ENCODE assay signal across 1 cellular context in genomic region chr17:49230636-49231562, GRCh38.
TF ChIP-seq lines count a peak whose summit lies in the region.

Gene PHOSPHO1 (minus strand): TSS chr17:49230787. CDS start chr17:49226691, 4,096 bp downstream.

TF ChIP-seq in HEK293, 187 proteins besides CTCF, POLR2A, EP300 and RAD21 (continued from another document and continues in another):
- TF ChIP-seq PRDM2 (tag by site-specific recombination; IDR thresholded peaks at IDR 0.05; ENCODE audit: borderline replicate concordance) (no peak), ZNF544 (tag by site-specific recombination; IDR thresholded peaks at IDR 0.05) (no peak), ZNF335 (tag by site-specific recombination; conservative IDR thresholded peaks at IDR 0.05) (peak; percentile 76), FEZF1 (tag by site-specific recombination; IDR thresholded peaks at IDR 0.05) (no peak), ZNF121 (tag by site-specific recombination; IDR thresholded peaks at IDR 0.05) (no peak), ZNF341 (tag by site-specific recombination; IDR thresholded peaks at IDR 0.05; ENCODE audit: low read depth) (peak; percentile 81), ZBTB6 (tag by site-specific recombination; IDR thresholded peaks at IDR 0.05) (peak; percentile 98), KLF17 (tag by site-specific recombination; IDR thresholded peaks at IDR 0.05) (peak; percentile 11; the same call in 1 of the 2 replicates), ZNF426 (tag by site-specific recombination; IDR thresholded peaks at IDR 0.05) (no peak), TCF7L2 (IDR thresholded peaks at IDR 0.05; ENCODE audit: borderline replicate concordance, low read depth, low read length) (peak; percentile 100), ZEB2 (tag by site-specific recombination; IDR thresholded peaks at IDR 0.05) (0 out of 2 replicates have a peak, but pooled peaks have one; percentile 58), ZFP69B (tag by site-specific recombination; IDR thresholded peaks at IDR 0.05) (0 out of 2 replicates have a peak, but pooled peaks have one; percentile 66), ZNF394 (tag by site-specific recombination; IDR thresholded peaks at IDR 0.05; ENCODE audit: borderline replicate concordance) (no peak), ZNF777 (tag by site-specific recombination; IDR thresholded peaks at IDR 0.05; ENCODE audit: borderline replicate concordance) (0 out of 2 replicates have a peak, but pooled peaks have one; percentile 19), KLF9 (tag by site-specific recombination; IDR thresholded peaks at IDR 0.05; ENCODE audit: low read depth) (peak; percentile 80), KLF1 (tag by site-specific recombination; IDR thresholded peaks at IDR 0.05) (peak; percentile 89), ZNF157 (tag by site-specific recombination; IDR thresholded peaks at IDR 0.05) (no peak), GFI1B (tag by site-specific recombination; IDR thresholded peaks at IDR 0.05) (no peak), ZNF560 (tag by site-specific recombination; IDR thresholded peaks at IDR 0.05; ENCODE audit: borderline replicate concordance) (0 out of 2 replicates have a peak, but pooled peaks have one; percentile 19), ZXDB (tag by site-specific recombination; IDR thresholded peaks at IDR 0.05) (no peak), HIC1 (tag by site-specific recombination; IDR thresholded peaks at IDR 0.05) (no peak), ZNF664 (tag by site-specific recombination; IDR thresholded peaks at IDR 0.05) (peak; percentile 93), GLI4 (tag by site-specific recombination; IDR thresholded peaks at IDR 0.05) (no peak), ZNF600 (tag by site-specific recombination; IDR thresholded peaks at IDR 0.05) (peak; percentile 80), REPIN1 (tag by site-specific recombination; IDR thresholded peaks at IDR 0.05; ENCODE audit: low read depth) (no peak), ZNF211 (tag by site-specific recombination; IDR thresholded peaks at IDR 0.05; ENCODE audit: low read depth) (no peak), SALL2 (tag by site-specific recombination; IDR thresholded peaks at IDR 0.05; ENCODE audit: borderline replicate concordance) (no peak), ZNF843 (tag by site-specific recombination; IDR thresholded peaks at IDR 0.05) (no peak), ZNF658 (tag by site-specific recombination; IDR thresholded peaks at IDR 0.05) (no peak), ZBTB21 (tag by site-specific recombination; IDR thresholded peaks at IDR 0.05) (no peak), ZNF23 (tag by site-specific recombination; IDR thresholded peaks at IDR 0.05; ENCODE audit: borderline replicate concordance) (no peak), ATF2 (tag by site-specific recombination; IDR thresholded peaks at IDR 0.05; ENCODE audit: low read depth) (no peak), ZNF473 (tag by site-specific recombination; IDR thresholded peaks at IDR 0.05) (no peak), ZBTB49 (tag by site-specific recombination; IDR thresholded peaks at IDR 0.05; ENCODE audit: low read depth) (no peak), ZNF76 (tag by site-specific recombination; IDR thresholded peaks at IDR 0.05; ENCODE audit: borderline replicate concordance, low read depth) (no peak; the same call in 1 of the 2 replicates), IKZF3 (tag by site-specific recombination; IDR thresholded peaks at IDR 0.05) (peak; percentile 14; the same call in 1 of the 2 replicates), ZNF423 (tag by site-specific recombination; IDR thresholded peaks at IDR 0.05) (no peak; the same call in 1 of the 2 replicates), ZSCAN16 (tag by site-specific recombination; IDR thresholded peaks at IDR 0.05) (no peak), KLF16 (tag by site-specific recombination; IDR thresholded peaks at IDR 0.05) (peak; percentile 50; the same call in 1 of the 2 replicates), ZNF621 (tag by site-specific recombination; IDR thresholded peaks at IDR 0.05) (no peak), PRDM1 (tag by site-specific recombination; IDR thresholded peaks at IDR 0.05) (peak; percentile 26; the same call in 1 of the 2 replicates), PRDM10 (tag by site-specific recombination; IDR thresholded peaks at IDR 0.05) (peak; percentile 61), PBX3 (CRISPR knock-in tag; IDR thresholded peaks at IDR 0.05) (0 out of 2 replicates have a peak, but pooled peaks have one; percentile 36), ZNF624 (tag by site-specific recombination; IDR thresholded peaks at IDR 0.05) (no peak), ZFP41 (tag by site-specific recombination; IDR thresholded peaks at IDR 0.05; ENCODE audit: borderline replicate concordance) (no peak), SP2 (tag by site-specific recombination; IDR thresholded peaks at IDR 0.05) (peak; percentile 86)
